In genomic region chr19:4557186-4557970, GRCh38 we compare ENCODE assay signal across 11 cellular contexts. TPM values are rescaled to one million over a fixed set of nuclear protein-coding genes. Genes with fewer than 3 reads are reported as not detected.
DNase-seq lines count a peak whose midpoint lies in the region; ATAC-seq and TF ChIP-seq lines count a peak whose summit lies in the region.
"Had no signal": no experiment of that assay in that cellular context is flagged by ENCODE, and none has a peak within 500 bp of the region (broad histone marks: within the 10 kb centered on the region; RNA-seq: fewer than 3 reads in every experiment).

No MANE protein-coding gene starts in this region.

- peak overlapping the region; percentile 16 for H3K4me3 Mint-ChIP-seq in activated T-cell treated with anti-CD3 and anti-CD28 coated beads, Interleukin-2, amount 50 U/mL, for 4 hours

- no peaks in the 10 kb centered on the region for H3K36me3 ChIP-seq in kidney epithelial cell (ENCODE audit: control insufficient read depth, insufficient read depth, low read length)

- CTCF ChIA-PET in HEK293T (lab: Yijun Ruan, JAX) = no interaction called here

- H3K27me3 Mint-ChIP-seq in activated T-cell treated with anti-CD3 and anti-CD28 coated beads, Interleukin-2, amount 50 U/mL, for 4 hours (ENCODE audit: low read depth) = peaks cover 2% of the 10 kb centered on the region

- no peaks in the 10 kb centered on the region for H3K4me1 Mint-ChIP-seq in activated T-cell treated with anti-CD3 and anti-CD28 coated beads, Interleukin-2, amount 50 U/mL, for 4 hours (ENCODE audit: low read depth)

- no peaks in the 10 kb centered on the region for H3K9me3 Mint-ChIP-seq in activated T-cell treated with anti-CD3 and anti-CD28 coated beads, Interleukin-2, amount 50 U/mL, for 4 hours

- no peaks in the 10 kb centered on the region for H3K36me3 Mint-ChIP-seq in activated T-cell treated with anti-CD3 and anti-CD28 coated beads, Interleukin-2, amount 50 U/mL, for 4 hours (ENCODE audit: insufficient read depth)

- peak; percentile 25 for TF ChIP-seq CTCF in kidney epithelial cell (IDR thresholded peaks at IDR 0.05; ENCODE audit: insufficient read depth, low read length, poor library complexity, severe bottlenecking)

- POLR2A ChIA-PET in HEK293T (lab: Yijun Ruan, JAX) = no interaction called here

- no peak overlapping the region for H3K4me3 ChIP-seq in kidney epithelial cell (ENCODE audit: low read depth, low read length)

- DNase-seq in ELF-1 (ENCODE audit: low read depth, low spot score) (peak; percentile 76), HEK293T (ENCODE audit: extremely low spot score) (peak; percentile 55), kidney epithelial cell (ENCODE audit: low read depth) (no peak), RKO (ENCODE audit: low spot score) (no peak), HPDE6-E6E7 (ENCODE audit: extremely low spot score) (no peak)
- no peak for DNase-seq in activated T-cell treated with anti-CD3 and anti-CD28 coated beads, Interleukin-2, amount 50 U/mL, for 4 hours
- DNase-seq: activated CD4-positive, CD25-positive, alpha-beta regulatory T cell; central memory CD4-positive, alpha-beta T cell; NCI-H446 treated with DMSO at 0.1 percent for 48 hours had no signal

- peak in 1 of 2 donors; percentile 40 for ATAC-seq in activated T-cell treated with anti-CD3 and anti-CD28 coated beads, Interleukin-2, amount 50 U/mL, for 4 hours
- no peak for ATAC-seq in HG03097 (IDR thresholded peaks at IDR 0.05; ENCODE audit: low FRiP score, unreplicated experiment)
- ATAC-seq in GM21529 (IDR thresholded peaks at IDR 0.05; ENCODE audit: unreplicated experiment) = no peak

- H3K27me3 ChIP-seq in kidney epithelial cell (ENCODE audit: control insufficient read depth, insufficient read depth, low read length) = peaks cover 2% of the 10 kb centered on the region

TF ChIP-seq in HEK293T, 16 proteins besides CTCF, POLR2A, EP300 and RAD21:
- no peak for TF ChIP-seq TARDBP (IDR thresholded peaks at IDR 0.05)
- TF ChIP-seq BHLHE40 (IDR thresholded peaks at IDR 0.05; ENCODE audit: borderline replicate concordance) = no peak
- no peak for TF ChIP-seq NFRKB (IDR thresholded peaks at IDR 0.05)
- no peak for TF ChIP-seq FOXM1 (IDR thresholded peaks at IDR 0.05; ENCODE audit: borderline replicate concordance)
- no peak for TF ChIP-seq ARNT (IDR thresholded peaks at IDR 0.05)
- no peak for TF ChIP-seq ZNF384 (IDR thresholded peaks at IDR 0.05)
- no peak for TF ChIP-seq HDGF (IDR thresholded peaks at IDR 0.05; ENCODE audit: borderline replicate concordance)
- TF ChIP-seq FOXK2 (IDR thresholded peaks at IDR 0.05) = no peak
- TF ChIP-seq L3MBTL2 (conservative IDR thresholded peaks at IDR 0.05) = no peak
- no peak for TF ChIP-seq SP1 (IDR thresholded peaks at IDR 0.05)
- TF ChIP-seq, protein P1, sequence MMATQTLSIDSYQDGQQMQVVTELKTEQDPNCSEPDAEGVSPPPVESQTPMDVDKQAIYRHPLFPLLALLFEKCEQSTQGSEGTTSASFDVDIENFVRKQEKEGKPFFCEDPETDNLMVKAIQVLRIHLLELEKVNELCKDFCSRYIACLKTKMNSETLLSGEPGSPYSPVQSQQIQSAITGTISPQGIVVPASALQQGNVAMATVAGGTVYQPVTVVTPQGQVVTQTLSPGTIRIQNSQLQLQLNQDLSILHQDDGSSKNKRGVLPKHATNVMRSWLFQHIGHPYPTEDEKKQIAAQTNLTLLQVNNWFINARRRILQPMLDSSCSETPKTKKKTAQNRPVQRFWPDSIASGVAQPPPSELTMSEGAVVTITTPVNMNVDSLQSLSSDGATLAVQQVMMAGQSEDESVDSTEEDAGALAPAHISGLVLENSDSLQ (IDR thresholded peaks at IDR 0.05) = no peak
- TF ChIP-seq CTBP1 (IDR thresholded peaks at IDR 0.05; ENCODE audit: borderline replicate concordance) = no peak
- TF ChIP-seq FOXA1 (IDR thresholded peaks at IDR 0.05) = no peak
- TF ChIP-seq SUZ12 (IDR thresholded peaks at IDR 0.05) = no peak
- no peak for TF ChIP-seq ELF4 (IDR thresholded peaks at IDR 0.05)

RNA-seq across cellular contexts. Expression of gene SEMA6B, which starts 2.1 kb away (rescaled TPM):
- under 1 TPM; 0.08 to 0.18 (median 0.14) TPM for total RNA-seq in activated T-cell treated with anti-CD3 and anti-CD28 coated beads, Interleukin-2, amount 50 U/mL, for 4 hours
- total RNA-seq in kidney epithelial cell = 0.13 and 0.55 TPM in 2 replicates

RNA-seq across cellular contexts. Expression of gene LRG1, which starts 17.5 kb away (rescaled TPM):
- total RNA-seq in activated T-cell treated with anti-CD3 and anti-CD28 coated beads, Interleukin-2, amount 50 U/mL, for 4 hours = under 1 TPM; 0.08 to 0.24 (median 0.15) TPM
- total RNA-seq in kidney epithelial cell = 0.21 and 0.25 TPM in 2 replicates

RNA-seq across cellular contexts. Expression of gene PLIN5, which starts 22.4 kb away (rescaled TPM):
- under 1 TPM in 1 of 3 donors, not detected in 2; 0.10 TPM for total RNA-seq in activated T-cell treated with anti-CD3 and anti-CD28 coated beads, Interleukin-2, amount 50 U/mL, for 4 hours
- total RNA-seq in kidney epithelial cell = 0.07 TPM in 1 of 2 replicates, not detected in the other

RNA-seq across cellular contexts. Expression of gene PLIN4, which starts 39.1 kb away (rescaled TPM):
- under 1 TPM in 1 of 3 donors, not detected in 2; 0.03 TPM for total RNA-seq in activated T-cell treated with anti-CD3 and anti-CD28 coated beads, Interleukin-2, amount 50 U/mL, for 4 hours
- total RNA-seq in kidney epithelial cell = under 0.01 and 0.04 TPM in 2 replicates

Comparison
In these comparisons a context has a peak if more than half of its experiments do, and no peak if none do; other contexts are left out.
1. DNase-seq: peak in ELF-1 (single experiment) and HEK293T (single experiment); none in activated T-cell treated with anti-CD3 and anti-CD28 coated beads, Interleukin-2, amount 50 U/mL, for 4 hours (single experiment), kidney epithelial cell (single experiment), RKO (single experiment) and HPDE6-E6E7 (single experiment).